Comparison of ENCODE assay signal across 8 cellular contexts in genomic region chr1:162391790-162392563, GRCh38. TPM values are rescaled to one million over a fixed set of nuclear protein-coding genes. Genes with fewer than 3 reads are reported as not detected.
DNase-seq lines count a peak whose midpoint lies in the region; ATAC-seq and TF ChIP-seq lines count a peak whose summit lies in the region.

No MANE protein-coding gene starts in this region.

- TF ChIP-seq CTCF in CD4-positive, alpha-beta T cell (IDR thresholded peaks at IDR 0.05): peak; percentile 68
- TF ChIP-seq CTCF in mammary epithelial cell (conservative IDR thresholded peaks at IDR 0.05 in 1 of 2, IDR thresholded peaks at IDR 0.05 in 1 of 2; ENCODE audit: extremely low read depth in 1 of 2, insufficient read depth in 1 of 2, low read depth in 1 of 2, low read length in 2 of 2): peak; percentile 85 to 90
- TF ChIP-seq CTCF in left lung (IDR thresholded peaks at IDR 0.05): peak; percentile 69 to 72

- no peaks in the 10 kb centered on the region for H4K20me1 ChIP-seq in mammary epithelial cell (ENCODE audit: insufficient read depth, low read length)

- H3K9me3 ChIP-seq in CD4-positive, alpha-beta T cell (ENCODE audit: control insufficient read depth, low read length): no peaks in the 10 kb centered on the region
- H3K9me3 ChIP-seq in mammary epithelial cell (replicated peaks; ENCODE audit: insufficient read depth, low read length) (no peaks in the 10 kb centered on the region), left lung (no peaks in the 10 kb centered on the region)

- no TSS peak for BruUV-seq in mammary epithelial cell (replicated peaks; lab: Mats Ljungman, UMichigan)

- H3K4me1 ChIP-seq in mammary epithelial cell (ENCODE audit: insufficient read depth, low read length) (peaks cover 4% of the 10 kb centered on the region), left lung (peaks cover 0 to 5% of the 10 kb centered on the region in 2 donors)

- CTCF ChIA-PET in CD4-positive, alpha-beta T cell (lab: Charles Lee): no interaction called here
- CTCF ChIA-PET in mammary epithelial cell (lab: Charles Lee; ENCODE audit: low non-redundant PET): interaction anchor here (0.8 kb wide), 1 partner anchor 34 kb away, joined by 18 read pairs; no protein-coding TSS in a partner anchor

- 19% methylated on average over 4 of the region's 4 CpGs for WGBS in mammary epithelial cell (ENCODE audit: low coverage, missing lambda C conversion rate)

- H3K4me3 ChIP-seq in mammary epithelial cell (replicated peaks in 1 of 3; ENCODE audit: insufficient read depth in 1 of 3, low read depth in 2 of 3, low read length in 3 of 3) (no peak overlapping the region), left lung (no peak overlapping the region)

- intact Hi-C loops in CD4-positive, alpha-beta T cell (cut with DNase I, micrococcal nuclease): loop anchor here (1.0 to 5.0 kb wide), 3 partner anchors 336 to 600 kb away; no protein-coding TSS in a partner anchor
- intact Hi-C loops in mammary epithelial cell (cut with micrococcal nuclease) (loop anchor here (1.0 to 5.0 kb wide), 4 partner anchors 35 to 336 kb away; no protein-coding TSS in a partner anchor), left lung (cut with DNase I) (loop anchor here in 1 of 2 donors (5.0 kb wide), 1 partner anchor 335 kb away; no protein-coding TSS in a partner anchor)

- peaks cover 13% of the 10 kb centered on the region for H3K27me3 ChIP-seq in CD4-positive, alpha-beta T cell (ENCODE audit: control insufficient read depth, insufficient read depth, low read length)
- H3K27me3 ChIP-seq in mammary epithelial cell (ENCODE audit: insufficient read depth, low read length): peaks cover 2% of the 10 kb centered on the region
- peaks cover 0 to 5% of the 10 kb centered on the region in 2 donors for H3K27me3 ChIP-seq in left lung

- H3K4me1 Mint-ChIP-seq in CD4-positive, alpha-beta T cell (ENCODE audit: low read depth): no peaks in the 10 kb centered on the region
- H3K4me1 Mint-ChIP-seq in stimulated activated naive CD8-positive, alpha-beta T cell treated with anti-CD3 and anti-CD28 coated beads, Interleukin-15, amount 100 ng/mL, for 72 hours: peaks cover 5% of the 10 kb centered on the region

- H3K9me3 Mint-ChIP-seq in CD4-positive, alpha-beta T cell: no peaks in the 10 kb centered on the region
- H3K9me3 Mint-ChIP-seq in stimulated activated naive CD8-positive, alpha-beta T cell treated with anti-CD3 and anti-CD28 coated beads, Interleukin-15, amount 100 ng/mL, for 72 hours: no peaks in the 10 kb centered on the region

- H3K79me2 ChIP-seq in mammary epithelial cell (ENCODE audit: insufficient read depth, low read length): no peaks in the 10 kb centered on the region

- in situ Hi-C loops in mammary epithelial cell (cut with MboI; ENCODE audit: low sequenced_read_pairs in 2 of 2): loop anchor here in 1 of 2 donors (5.0 to 10.0 kb wide), 3 partner anchors 35 to 337 kb away; no protein-coding TSS in a partner anchor

- dilution Hi-C loops in mammary epithelial cell (cut with HindIII; ENCODE audit: low sequenced_read_pairs): no loop called here

- H3K27ac Mint-ChIP-seq in CD4-positive, alpha-beta T cell: no peak overlapping the region
- H3K27ac Mint-ChIP-seq in stimulated activated naive CD8-positive, alpha-beta T cell treated with anti-CD3 and anti-CD28 coated beads, Interleukin-15, amount 100 ng/mL, for 72 hours: no peak overlapping the region

- H3K27ac ChIP-seq in CD4-positive, alpha-beta T cell (ENCODE audit: low read depth, low read length): no peak overlapping the region
- H3K27ac ChIP-seq in mammary epithelial cell (ENCODE audit: insufficient read depth, low read depth, low read length) (no peak overlapping the region), left lung (peak overlapping the region in 1 of 2 donors; percentile 44)

- H3K36me3 ChIP-seq in mammary epithelial cell (ENCODE audit: insufficient read depth, low read length): no peaks in the 10 kb centered on the region
- H3K36me3 ChIP-seq in left lung: no peaks in the 10 kb centered on the region

- peak overlapping the region; percentile 68 for H2AFZ ChIP-seq in mammary epithelial cell (ENCODE audit: low read depth, low read length)

- no peak overlapping the region for H3K9ac ChIP-seq in mammary epithelial cell (ENCODE audit: insufficient read depth, low read length)

- no peak for DNase-seq in CD4-positive, alpha-beta T cell
- DNase-seq in NCI-H526 treated with DMSO at 0.1 percent for 48 hours (lab: John Stamatoyannopoulos, UW): peak; percentile 71
- no peak for DNase-seq in mammary epithelial cell
- no peak for DNase-seq in left lung
- no peak for DNase-seq in stimulated activated naive CD8-positive, alpha-beta T cell treated with anti-CD3 and anti-CD28 coated beads, Interleukin-15, amount 100 ng/mL, for 72 hours

- H3K4me2 ChIP-seq in mammary epithelial cell (ENCODE audit: insufficient read depth, low read depth, low read length): peak overlapping the region; percentile 29

- H3K4me3 Mint-ChIP-seq in CD4-positive, alpha-beta T cell: no peak overlapping the region
- no peak overlapping the region for H3K4me3 Mint-ChIP-seq in stimulated activated naive CD8-positive, alpha-beta T cell treated with anti-CD3 and anti-CD28 coated beads, Interleukin-15, amount 100 ng/mL, for 72 hours

- POLR2A ChIA-PET in CD4-positive, alpha-beta T cell (lab: Charles Lee): no interaction called here

- H3K27me3 Mint-ChIP-seq in CD4-positive, alpha-beta T cell: peaks cover 37% of the 10 kb centered on the region
- peaks cover 42% of the 10 kb centered on the region for H3K27me3 Mint-ChIP-seq in stimulated activated naive CD8-positive, alpha-beta T cell treated with anti-CD3 and anti-CD28 coated beads, Interleukin-15, amount 100 ng/mL, for 72 hours

- ATAC-seq in CD4-positive, alpha-beta T cell (ENCODE audit: poor library complexity): no peak
- ATAC-seq in GM21529 (IDR thresholded peaks at IDR 0.05; ENCODE audit: unreplicated experiment): peak; percentile 47
- ATAC-seq in left lung: peak; percentile 95
- no peak for ATAC-seq in stimulated activated naive CD8-positive, alpha-beta T cell treated with anti-CD3 and anti-CD28 coated beads, Interleukin-15, amount 100 ng/mL, for 72 hours
- no peak for ATAC-seq in HG03095 (IDR thresholded peaks at IDR 0.05; ENCODE audit: unreplicated experiment)
- no peak for ATAC-seq in HG03175 (IDR thresholded peaks at IDR 0.05; ENCODE audit: unreplicated experiment)

- no peaks in the 10 kb centered on the region for H3K36me3 Mint-ChIP-seq in CD4-positive, alpha-beta T cell (ENCODE audit: low read depth)

RNA-seq across cellular contexts. Expression of gene C1orf226, which starts 10.4 kb away (rescaled TPM):
- total RNA-seq in CD4-positive, alpha-beta T cell: not detected
- total RNA-seq in mammary epithelial cell (1 to 10 TPM; 1.5 to 2.2 TPM), left lung (1 to 10 TPM; 5.2 to 8.5 TPM)
- polyA plus RNA-seq in mammary epithelial cell: 0.62 TPM
- polyA minus RNA-seq in mammary epithelial cell: 4.2 TPM

RNA-seq across cellular contexts. Expression of gene SPATA46, which starts 15.3 kb away (rescaled TPM):
- total RNA-seq in CD4-positive, alpha-beta T cell: not detected
- total RNA-seq in mammary epithelial cell (not detected), left lung (not detected)
- not detected for polyA plus RNA-seq in mammary epithelial cell
- polyA minus RNA-seq in mammary epithelial cell: not detected

RNA-seq across cellular contexts. Expression of gene SH2D1B, which starts 20.0 kb away (rescaled TPM):
- total RNA-seq in CD4-positive, alpha-beta T cell: not detected
- total RNA-seq in mammary epithelial cell: not detected
- polyA plus RNA-seq in mammary epithelial cell: 0.05 TPM
- not detected for polyA minus RNA-seq in mammary epithelial cell
- total RNA-seq in left lung: 1 to 10 TPM in 1 of 2 donors, under 1 TPM in 1; 0.68 to 1.2 TPM

Comparison
In these comparisons a context has a peak if more than half of its experiments do, and no peak if none do; other contexts are left out.
1. ATAC-seq: peak in GM21529 (single experiment) and left lung (single experiment); none in CD4-positive, alpha-beta T cell (single experiment), stimulated activated naive CD8-positive, alpha-beta T cell treated with anti-CD3 and anti-CD28 coated beads, Interleukin-15, amount 100 ng/mL, for 72 hours (single experiment), HG03095 (single experiment) and HG03175 (single experiment).
2. Peak in every context shown above with its lines, with median percentiles within 50 percentile points of each other: CTCF ChIP-seq.